29 cellular contexts compared by ENCODE assay signal in genomic region chr11:120064341-120064740, GRCh38.
"Had no signal": no experiment of that assay in that cellular context is flagged by ENCODE, and none has a peak within 500 bp of the region (broad histone marks: within the 10 kb centered on the region; RNA-seq: fewer than 3 reads in every experiment).

No MANE protein-coding gene starts in this region.

- H3K27me3 ChIP-seq: ascending aorta, brain microvascular endothelial cell, hepatocyte, neural progenitor cell, thyroid gland had no signal

- H3K9me3 ChIP-seq: ascending aorta, prostate gland, thyroid gland had no signal

- H3K27ac Mint-ChIP-seq: activated CD4-positive, alpha-beta T cell treated with anti-CD3 and anti-CD28 coated beads for 36 hours; activated CD8-positive, alpha-beta memory T cell treated with anti-CD3 and anti-CD28 coated beads, Interleukin-2, amount 10 ng/mL, durations not matched to agents 7 days and 5 days; activated CD8-positive, alpha-beta T cell treated with anti-CD3 and anti-CD28 coated beads, Interleukin-2, amount 10 ng/mL, durations not matched to agents 7 days and 5 days; activated naive CD4-positive, alpha-beta T cell treated with anti-CD3 and anti-CD28 coated beads, Interleukin-2, amount 10 ng/mL, durations not matched to agents 7 days and 5 days; activated naive CD8-positive, alpha-beta T cell treated with anti-CD3 and anti-CD28 coated beads, Interleukin-2, amount 10 ng/mL, durations not matched to agents 7 days and 5 days; activated T-helper 1 cell treated with anti-CD3 and anti-CD28 coated beads, Interleukin-12 subunit alpha, Interleukin-12 subunit beta, Interleukin-2, Interleukin-4 antibody, amounts not matched to agents 30 ng/mL and 10 ng/mL and 1 ng/mL, durations not matched to agents 14 hours and 24 hours and 36 hours; neural progenitor cell; stimulated activated memory B cell treated with anti-CD40 and anti-IgM and Interleukin-4, amounts not matched to agents 10 μg/mL and 1 μg/mL and 100 μg/mL, for 72 hours; T-helper 17 cell; WTC11 had no signal

- H3K4me3 Mint-ChIP-seq: activated CD4-positive, alpha-beta T cell treated with anti-CD3 and anti-CD28 coated beads for 36 hours; activated CD8-positive, alpha-beta memory T cell treated with anti-CD3 and anti-CD28 coated beads, Interleukin-2, amount 10 ng/mL, durations not matched to agents 7 days and 5 days; activated CD8-positive, alpha-beta T cell treated with anti-CD3 and anti-CD28 coated beads, Interleukin-2, amount 10 ng/mL, durations not matched to agents 7 days and 5 days; activated naive CD4-positive, alpha-beta T cell treated with anti-CD3 and anti-CD28 coated beads, Interleukin-2, amount 10 ng/mL, durations not matched to agents 7 days and 5 days; activated naive CD8-positive, alpha-beta T cell treated with anti-CD3 and anti-CD28 coated beads, Interleukin-2, amount 10 ng/mL, durations not matched to agents 7 days and 5 days; activated T-helper 1 cell treated with anti-CD3 and anti-CD28 coated beads, Interleukin-12 subunit alpha, Interleukin-12 subunit beta, Interleukin-2, Interleukin-4 antibody, amounts not matched to agents 30 ng/mL and 10 ng/mL and 1 ng/mL, durations not matched to agents 14 hours and 24 hours and 36 hours; neural progenitor cell; stimulated activated memory B cell treated with anti-CD40 and anti-IgM and Interleukin-4, amounts not matched to agents 10 μg/mL and 1 μg/mL and 100 μg/mL, for 72 hours; stimulated activated naive CD8-positive, alpha-beta T cell treated with anti-CD3 and anti-CD28 coated beads, Interleukin-15, amount 100 ng/mL, for 72 hours; T-helper 17 cell; WTC11 had no signal

- H3K4me3 ChIP-seq: ascending aorta, hepatocyte, neural progenitor cell, prostate gland, smooth muscle cell, thyroid gland had no signal

- H3K4me1 Mint-ChIP-seq: activated CD4-positive, alpha-beta T cell treated with anti-CD3 and anti-CD28 coated beads for 36 hours; activated CD8-positive, alpha-beta memory T cell treated with anti-CD3 and anti-CD28 coated beads, Interleukin-2, amount 10 ng/mL, durations not matched to agents 7 days and 5 days; activated naive CD4-positive, alpha-beta T cell treated with anti-CD3 and anti-CD28 coated beads, Interleukin-2, amount 10 ng/mL, durations not matched to agents 7 days and 5 days; activated naive CD8-positive, alpha-beta T cell treated with anti-CD3 and anti-CD28 coated beads, Interleukin-2, amount 10 ng/mL, durations not matched to agents 7 days and 5 days; stimulated activated memory B cell treated with anti-CD40 and anti-IgM and Interleukin-4, amounts not matched to agents 10 μg/mL and 1 μg/mL and 100 μg/mL, for 72 hours had no signal

- H3K36me3 Mint-ChIP-seq: activated CD8-positive, alpha-beta memory T cell treated with anti-CD3 and anti-CD28 coated beads, Interleukin-2, amount 10 ng/mL, durations not matched to agents 7 days and 5 days; activated naive CD4-positive, alpha-beta T cell treated with anti-CD3 and anti-CD28 coated beads, Interleukin-2, amount 10 ng/mL, durations not matched to agents 7 days and 5 days; activated naive CD8-positive, alpha-beta T cell treated with anti-CD3 and anti-CD28 coated beads, Interleukin-2, amount 10 ng/mL, durations not matched to agents 7 days and 5 days; naive B cell; neural progenitor cell; stimulated activated memory B cell treated with anti-CD40 and anti-IgM and Interleukin-4, amounts not matched to agents 10 μg/mL and 1 μg/mL and 100 μg/mL, for 72 hours; WTC11 had no signal

- DNase-seq: activated CD4-positive, alpha-beta T cell treated with anti-CD3 and anti-CD28 coated beads for 36 hours; activated CD8-positive, alpha-beta memory T cell treated with anti-CD3 and anti-CD28 coated beads, Interleukin-2, amount 10 ng/mL, durations not matched to agents 7 days and 5 days; activated CD8-positive, alpha-beta T cell treated with anti-CD3 and anti-CD28 coated beads, Interleukin-2, amount 10 ng/mL, durations not matched to agents 7 days and 5 days; activated gamma-delta T cell; activated naive CD4-positive, alpha-beta T cell treated with anti-CD3 and anti-CD28 coated beads, Interleukin-2, amount 10 ng/mL, durations not matched to agents 7 days and 5 days; activated naive CD8-positive, alpha-beta T cell treated with anti-CD3 and anti-CD28 coated beads, Interleukin-2, amount 10 ng/mL, durations not matched to agents 7 days and 5 days; brain microvascular endothelial cell; left cardiac atrium; left ventricle myocardium superior; naive B cell; retina; stimulated activated CD4-positive, alpha-beta T cell treated with anti-CD3 and anti-CD28 coated beads, Interleukin-1b, Interleukin-23, amount 100 ng/mL, for 48 hours; stimulated activated CD4-positive, alpha-beta T cell treated with anti-CD3 and anti-CD28 coated beads, Interleukin-4, amount 100 ng/mL, for 4 hours; stimulated activated CD8-positive, alpha-beta memory T cell treated with anti-CD3 and anti-CD28 coated beads, Interleukin-4, amount 100 ng/mL, for 48 hours; stimulated activated naive CD8-positive, alpha-beta T cell treated with anti-CD3 and anti-CD28 coated beads, Interleukin-15, amount 100 ng/mL, for 72 hours; substantia nigra; T-helper 17 cell; T1000; thyroid gland had no signal

- H3K36me3 ChIP-seq: ascending aorta, brain microvascular endothelial cell, neural progenitor cell, prostate gland, thyroid gland had no signal

- H3K4me1 ChIP-seq: prostate gland, thyroid gland had no signal

- ATAC-seq: activated CD4-positive, alpha-beta T cell treated with anti-CD3 and anti-CD28 coated beads for 36 hours; activated CD8-positive, alpha-beta memory T cell treated with anti-CD3 and anti-CD28 coated beads, Interleukin-2, amount 10 ng/mL, durations not matched to agents 7 days and 5 days; activated CD8-positive, alpha-beta T cell treated with anti-CD3 and anti-CD28 coated beads, Interleukin-2, amount 10 ng/mL, durations not matched to agents 7 days and 5 days; left cardiac atrium; left ventricle myocardium superior; SK-N-SH treated with all-trans-retinoic acid at 6 μM for 48 hours; stimulated activated memory B cell treated with anti-CD40 and anti-IgM and Interleukin-4, amounts not matched to agents 10 μg/mL and 1 μg/mL and 100 μg/mL, for 72 hours; stimulated activated naive CD8-positive, alpha-beta T cell treated with anti-CD3 and anti-CD28 coated beads, Interleukin-15, amount 100 ng/mL, for 72 hours; T-helper 17 cell; WTC11 had no signal

- H3K27ac ChIP-seq: ascending aorta, brain microvascular endothelial cell, epithelial cell of prostate, hepatocyte, neural progenitor cell, prostate gland, thyroid gland had no signal

- H3K9me3 Mint-ChIP-seq: activated naive CD4-positive, alpha-beta T cell treated with anti-CD3 and anti-CD28 coated beads, Interleukin-2, amount 10 ng/mL, durations not matched to agents 7 days and 5 days; activated naive CD8-positive, alpha-beta T cell treated with anti-CD3 and anti-CD28 coated beads, Interleukin-2, amount 10 ng/mL, durations not matched to agents 7 days and 5 days; activated T-helper 1 cell treated with anti-CD3 and anti-CD28 coated beads, Interleukin-12 subunit alpha, Interleukin-12 subunit beta, Interleukin-2, Interleukin-4 antibody, amounts not matched to agents 30 ng/mL and 10 ng/mL and 1 ng/mL, durations not matched to agents 14 hours and 24 hours and 36 hours; neural progenitor cell; stimulated activated memory B cell treated with anti-CD40 and anti-IgM and Interleukin-4, amounts not matched to agents 10 μg/mL and 1 μg/mL and 100 μg/mL, for 72 hours; stimulated activated naive CD8-positive, alpha-beta T cell treated with anti-CD3 and anti-CD28 coated beads, Interleukin-15, amount 100 ng/mL, for 72 hours; WTC11 had no signal
